Comparison of ENCODE assay signal across 8 cellular contexts in the genomic region with DNA sequence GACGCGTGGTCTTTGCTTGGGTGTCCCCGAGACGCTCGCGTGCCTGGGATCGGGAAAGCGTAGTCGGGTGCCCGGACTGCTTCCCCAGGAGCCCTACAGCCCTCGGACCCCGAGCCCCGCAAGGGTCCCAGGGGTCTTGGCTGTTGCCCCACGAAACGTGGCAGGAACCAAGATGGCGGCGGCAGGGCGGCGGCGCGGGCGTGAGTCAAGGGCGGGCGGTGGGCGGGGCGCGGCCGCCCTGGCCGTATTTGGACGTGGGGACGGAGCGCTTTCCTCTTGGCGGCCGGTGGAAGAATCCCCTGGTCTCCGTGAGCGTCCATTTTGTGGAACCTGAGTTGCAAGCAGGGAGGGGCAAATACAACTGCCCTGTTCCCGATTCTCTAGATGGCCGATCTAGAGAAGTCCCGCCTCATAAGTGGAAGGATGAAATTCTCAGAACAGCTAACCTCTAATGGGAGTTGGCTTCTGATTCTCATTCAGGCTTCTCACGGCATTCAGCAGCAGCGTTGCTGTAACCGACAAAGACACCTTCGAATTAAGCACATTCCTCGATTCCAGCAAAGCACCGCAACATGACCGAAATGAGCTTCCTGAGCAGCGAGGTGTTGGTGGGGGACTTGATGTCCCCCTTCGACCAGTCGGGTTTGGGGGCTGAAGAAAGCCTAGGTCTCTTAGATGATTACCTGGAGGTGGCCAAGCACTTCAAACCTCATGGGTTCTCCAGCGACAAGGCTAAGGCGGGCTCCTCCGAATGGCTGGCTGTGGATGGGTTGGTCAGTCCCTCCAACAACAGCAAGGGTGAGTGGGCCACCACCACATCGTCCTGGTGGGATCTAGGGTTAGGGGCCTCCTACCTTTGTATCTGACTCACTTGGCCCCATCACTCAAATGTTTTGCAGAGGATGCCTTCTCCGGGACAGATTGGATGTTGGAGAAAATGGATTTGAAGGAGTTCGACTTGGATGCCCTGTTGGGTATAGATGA. TPM values are rescaled to one million over a fixed set of nuclear protein-coding genes. Genes with fewer than 3 reads are reported as not detected.
DNase-seq lines count a peak whose midpoint lies in the region; ATAC-seq, FAIRE-seq and TF ChIP-seq lines count a peak whose summit lies in the region.

No MANE protein-coding gene starts in this region.

- no peaks in the 10 kb centered on the region for H3K9me3 Mint-ChIP-seq in central memory CD8-positive, alpha-beta T cell

- H3K9me3 ChIP-seq in MG63, result no peaks in the 10 kb centered on the region
- no peaks in the 10 kb centered on the region for H3K9me3 ChIP-seq in kidney (ENCODE audit: control insufficient read depth in 1 of 2, low read length in 2 of 2)

- no peak for FAIRE-seq in kidney (lab: Jason Lieb, UNC)

- peaks cover 39% of the 10 kb centered on the region for H3K4me1 Mint-ChIP-seq in central memory CD8-positive, alpha-beta T cell

- peak overlapping the region; percentile 100 for H3K27ac ChIP-seq in kidney (ENCODE audit: low read depth in 2 of 2, low read length in 2 of 2)

- intact Hi-C loops in kidney (cut with DNase I), result no loop called here

- ATAC-seq in GM21576 (IDR thresholded peaks at IDR 0.05; ENCODE audit: unreplicated experiment) (peak; percentile 18), HG02970 (IDR thresholded peaks at IDR 0.05; ENCODE audit: low FRiP score, unreplicated experiment) (no peak)
- ATAC-seq in activated CD4-positive, CD25-positive, alpha-beta regulatory T cell treated with anti-CD3 and anti-CD28 coated beads, Interleukin-2, amount 50 U/mL, for 24 hours, result peak; percentile 15 to 25
- peak; percentile 24 for ATAC-seq in central memory CD8-positive, alpha-beta T cell (replicated peaks; ENCODE audit: extremely low read depth, poor library complexity, severe bottlenecking)

- DNase-seq in DMS79 (lab: John Stamatoyannopoulos, UW), result peak; percentile 39
- peak; percentile 81 for DNase-seq in MG63
- DNase-seq in central memory CD8-positive, alpha-beta T cell (ENCODE audit: low spot score in 2 of 2), result peak in 1 of 2 donors; percentile 38
- peak; percentile 95 for DNase-seq in kidney
- DNase-seq in stimulated activated CD4-positive, alpha-beta T cell treated with anti-CD3 and anti-CD28 coated beads, Interleukin-1b, Interleukin-23, amount 100 ng/mL, for 4 hours (ENCODE audit: low read depth in 2 of 2), result peak; percentile 46 to 72

- H3K27me3 ChIP-seq in MG63, result no peaks in the 10 kb centered on the region

- peak overlapping the region; percentile 96 to 99 for H3K9ac ChIP-seq in kidney (ENCODE audit: low read length in 2 of 2)

- H3K36me3 ChIP-seq in MG63 (peaks cover 47% of the 10 kb centered on the region), kidney (ENCODE audit: control insufficient read depth in 1 of 2, insufficient read depth in 2 of 2, low read length in 2 of 2) (peaks cover 26 to 34% of the 10 kb centered on the region in 2 donors)

- peaks cover 26 to 40% of the 10 kb centered on the region in 2 donors for H3K4me1 ChIP-seq in kidney (ENCODE audit: control insufficient read depth in 1 of 2, insufficient read depth in 1 of 2, low read depth in 1 of 2, low read length in 2 of 2)

- TF ChIP-seq CTCF in kidney (IDR thresholded peaks at IDR 0.05; ENCODE audit: borderline replicate concordance, extremely low read depth, insufficient read depth), result no peak

- peaks cover 61% of the 10 kb centered on the region for H3K36me3 Mint-ChIP-seq in central memory CD8-positive, alpha-beta T cell (ENCODE audit: insufficient read depth)

- peak overlapping the region; percentile 99 for H3K4me3 ChIP-seq in MG63
- peak overlapping the region; percentile 87 to 94 for H3K4me3 ChIP-seq in kidney (ENCODE audit: low read length in 2 of 2)

- no peaks in the 10 kb centered on the region for H3K27me3 Mint-ChIP-seq in central memory CD8-positive, alpha-beta T cell

- H3K4me3 Mint-ChIP-seq in central memory CD8-positive, alpha-beta T cell, result peak overlapping the region; percentile 90

- H3K27ac Mint-ChIP-seq in central memory CD8-positive, alpha-beta T cell (ENCODE audit: low read depth), result peak overlapping the region; percentile 98

RNA-seq across cellular contexts. Expression of a gene that starts 0.8 kb away (rescaled TPM):
- total RNA-seq in MG63 (2014; rRNA removed; shearing (Covaris generic); ENCODE audit: low replicate concordance), result 345 and 436 TPM in 2 replicates
- total RNA-seq in kidney, result 261 TPM
- 293 TPM for polyA plus RNA-seq in kidney (ENCODE audit: insufficient read depth, low read depth, low replicate concordance)

RNA-seq across cellular contexts. Expression of a gene that starts 11.4 kb away (rescaled TPM):
- total RNA-seq in MG63 (2014; rRNA removed; shearing (Covaris generic); ENCODE audit: low replicate concordance), result 138 and 161 TPM in 2 replicates
- 51.8 TPM for total RNA-seq in kidney
- polyA plus RNA-seq in kidney (ENCODE audit: insufficient read depth, low read depth, low replicate concordance), result 180 TPM

RNA-seq across cellular contexts. Expression of a gene that starts 19.1 kb away (rescaled TPM):
- 32.3 and 32.7 TPM in 2 replicates for total RNA-seq in MG63 (2014; rRNA removed; shearing (Covaris generic); ENCODE audit: low replicate concordance)
- 27.9 TPM for total RNA-seq in kidney
- 13.0 TPM for polyA plus RNA-seq in kidney (ENCODE audit: insufficient read depth, low read depth, low replicate concordance)

RNA-seq across cellular contexts. Expression of a gene that starts 49.4 kb away (rescaled TPM):
- total RNA-seq in MG63 (2014; rRNA removed; shearing (Covaris generic); ENCODE audit: low replicate concordance), result not detected in 2 replicates
- 0.63 TPM for total RNA-seq in kidney
- not detected for polyA plus RNA-seq in kidney (ENCODE audit: insufficient read depth, low read depth, low replicate concordance)
